In the genomic region with DNA sequence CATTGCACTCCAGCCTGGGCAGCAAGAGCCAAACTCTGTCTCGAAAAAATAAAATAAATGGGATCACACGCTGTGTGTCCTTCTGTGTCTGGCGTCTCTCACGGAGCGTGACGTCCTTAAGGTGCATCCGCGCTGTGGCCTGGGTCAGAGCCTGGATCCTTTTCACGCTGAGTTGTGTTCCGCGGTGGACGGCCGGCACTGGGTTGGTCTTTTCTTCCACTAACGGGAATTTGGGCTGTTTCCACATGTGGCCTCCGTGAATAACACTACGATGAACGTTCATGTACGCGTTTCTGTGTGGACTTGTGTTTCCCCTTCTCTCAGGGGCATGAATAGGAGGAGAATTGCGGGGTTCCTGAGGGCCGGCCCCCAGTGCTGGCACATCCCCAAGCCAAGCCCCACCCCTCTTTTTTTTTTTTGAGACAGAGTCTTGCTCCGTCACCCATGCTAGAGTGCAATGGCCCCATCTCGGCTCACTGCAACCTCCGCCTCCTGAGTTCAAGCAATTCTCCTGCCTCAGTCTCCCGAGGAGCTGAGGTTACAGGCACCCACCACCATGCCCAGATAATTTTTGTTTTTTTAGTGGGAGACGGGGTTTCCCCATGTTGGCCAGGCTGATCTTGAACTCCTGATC, we compare ENCODE assay signal across 1 cellular context.
TF ChIP-seq lines count a peak whose summit lies in the region.

No MANE protein-coding gene starts in this region.

TF ChIP-seq in K562, 482 proteins besides CTCF, POLR2A, EP300 and RAD21 (continued from another document and continues in another):
- TF ChIP-seq, protein P1, sequence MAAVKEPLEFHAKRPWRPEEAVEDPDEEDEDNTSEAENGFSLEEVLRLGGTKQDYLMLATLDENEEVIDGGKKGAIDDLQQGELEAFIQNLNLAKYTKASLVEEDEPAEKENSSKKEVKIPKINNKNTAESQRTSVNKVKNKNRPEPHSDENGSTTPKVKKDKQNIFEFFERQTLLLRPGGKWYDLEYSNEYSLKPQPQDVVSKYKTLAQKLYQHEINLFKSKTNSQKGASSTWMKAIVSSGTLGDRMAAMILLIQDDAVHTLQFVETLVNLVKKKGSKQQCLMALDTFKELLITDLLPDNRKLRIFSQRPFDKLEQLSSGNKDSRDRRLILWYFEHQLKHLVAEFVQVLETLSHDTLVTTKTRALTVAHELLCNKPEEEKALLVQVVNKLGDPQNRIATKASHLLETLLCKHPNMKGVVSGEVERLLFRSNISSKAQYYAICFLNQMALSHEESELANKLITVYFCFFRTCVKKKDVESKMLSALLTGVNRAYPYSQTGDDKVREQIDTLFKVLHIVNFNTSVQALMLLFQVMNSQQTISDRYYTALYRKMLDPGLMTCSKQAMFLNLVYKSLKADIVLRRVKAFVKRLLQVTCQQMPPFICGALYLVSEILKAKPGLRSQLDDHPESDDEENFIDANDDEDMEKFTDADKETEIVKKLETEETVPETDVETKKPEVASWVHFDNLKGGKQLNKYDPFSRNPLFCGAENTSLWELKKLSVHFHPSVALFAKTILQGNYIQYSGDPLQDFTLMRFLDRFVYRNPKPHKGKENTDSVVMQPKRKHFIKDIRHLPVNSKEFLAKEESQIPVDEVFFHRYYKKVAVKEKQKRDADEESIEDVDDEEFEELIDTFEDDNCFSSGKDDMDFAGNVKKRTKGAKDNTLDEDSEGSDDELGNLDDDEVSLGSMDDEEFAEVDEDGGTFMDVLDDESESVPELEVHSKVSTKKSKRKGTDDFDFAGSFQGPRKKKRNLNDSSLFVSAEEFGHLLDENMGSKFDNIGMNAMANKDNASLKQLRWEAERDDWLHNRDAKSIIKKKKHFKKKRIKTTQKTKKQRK (IDR thresholded peaks at IDR 0.05; ENCODE audit: borderline replicate concordance, low read depth, low read length), result no peak
- TF ChIP-seq ZNF24 (IDR thresholded peaks at IDR 0.05) (no peak), SIX5 (IDR thresholded peaks at IDR 0.05; ENCODE audit: borderline replicate concordance in 1 of 2, insufficient read depth in 1 of 2, low read depth in 1 of 2, low read length in 2 of 2) (no peak), ZNF778 (CRISPR knock-in tag; IDR thresholded peaks at IDR 0.05) (no peak), ZC3H4 (CRISPR knock-in tag; IDR thresholded peaks at IDR 0.05; ENCODE audit: borderline replicate concordance) (no peak), BACH1 (tag; IDR thresholded peaks at IDR 0.05) (peak; percentile 58; the same call in 1 of the 2 replicates), ZFX (CRISPR knock-in tag; IDR thresholded peaks at IDR 0.05) (peak; percentile 36; the same call in 1 of the 2 replicates), JUND (IDR thresholded peaks at IDR 0.05; ENCODE audit: borderline replicate concordance, low read depth, low read length) (no peak), JUND (tag; IDR thresholded peaks at IDR 0.05; ENCODE audit: borderline replicate concordance, low read depth, low read length) (no peak), SP2 (IDR thresholded peaks at IDR 0.05; ENCODE audit: extremely low read depth, low read depth, low read length, poor library complexity, severe bottlenecking) (no peak), ZNF589 (CRISPR knock-in tag; IDR thresholded peaks at IDR 0.05; ENCODE audit: low read depth) (no peak), NR2C2 (CRISPR knock-in tag; IDR thresholded peaks at IDR 0.05) (no peak), NR2C2 (tag; IDR thresholded peaks at IDR 0.05) (no peak), DNMT1 (IDR thresholded peaks at IDR 0.05) (no peak), ZNF644 (tag; IDR thresholded peaks at IDR 0.05; ENCODE audit: low read depth) (peak; percentile 23; the same call in 1 of the 2 replicates), BRF1 (IDR thresholded peaks at IDR 0.05; ENCODE audit: borderline replicate concordance, extremely low read depth, insufficient read length) (no peak), NR4A1 (CRISPR knock-in tag; IDR thresholded peaks at IDR 0.05) (no peak), NR4A1 (tag; IDR thresholded peaks at IDR 0.05) (peak; percentile 74; the same call in 1 of the 2 replicates), ZNF584 (CRISPR knock-in tag; IDR thresholded peaks at IDR 0.05; ENCODE audit: low read depth) (peak; percentile 22; the same call in 1 of the 2 replicates), L3MBTL2 (IDR thresholded peaks at IDR 0.05) (peak; percentile 39; the same call in 1 of the 2 replicates), ERF (CRISPR knock-in tag; IDR thresholded peaks at IDR 0.05) (0 out of 2 replicates have a peak, but pooled peaks have one; percentile 62), TAF1 (IDR thresholded peaks at IDR 0.05; ENCODE audit: control insufficient read depth, extremely low read depth, insufficient read depth, low read length, severe bottlenecking) (peak; percentile 21), ZNF717 (CRISPR knock-in tag; IDR thresholded peaks at IDR 0.05) (no peak), MEF2D (tag; conservative IDR thresholded peaks at IDR 0.05; ENCODE audit: low read depth) (0 out of 2 replicates have a peak, but pooled peaks have one; percentile 44), NFIC (IDR thresholded peaks at IDR 0.05) (peak; percentile 67), TEAD2 (tag; IDR thresholded peaks at IDR 0.05) (peak; percentile 10; the same call in 1 of the 2 replicates), BRD9 (IDR thresholded peaks at IDR 0.05; ENCODE audit: low read depth, partially characterized antibody) (peak; percentile 77)
- TF ChIP-seq, protein P2, sequence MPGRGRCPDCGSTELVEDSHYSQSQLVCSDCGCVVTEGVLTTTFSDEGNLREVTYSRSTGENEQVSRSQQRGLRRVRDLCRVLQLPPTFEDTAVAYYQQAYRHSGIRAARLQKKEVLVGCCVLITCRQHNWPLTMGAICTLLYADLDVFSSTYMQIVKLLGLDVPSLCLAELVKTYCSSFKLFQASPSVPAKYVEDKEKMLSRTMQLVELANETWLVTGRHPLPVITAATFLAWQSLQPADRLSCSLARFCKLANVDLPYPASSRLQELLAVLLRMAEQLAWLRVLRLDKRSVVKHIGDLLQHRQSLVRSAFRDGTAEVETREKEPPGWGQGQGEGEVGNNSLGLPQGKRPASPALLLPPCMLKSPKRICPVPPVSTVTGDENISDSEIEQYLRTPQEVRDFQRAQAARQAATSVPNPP (IDR thresholded peaks at IDR 0.05; ENCODE audit: borderline replicate concordance, insufficient read depth, insufficient read length), result no peak
- TF ChIP-seq, protein P3, sequence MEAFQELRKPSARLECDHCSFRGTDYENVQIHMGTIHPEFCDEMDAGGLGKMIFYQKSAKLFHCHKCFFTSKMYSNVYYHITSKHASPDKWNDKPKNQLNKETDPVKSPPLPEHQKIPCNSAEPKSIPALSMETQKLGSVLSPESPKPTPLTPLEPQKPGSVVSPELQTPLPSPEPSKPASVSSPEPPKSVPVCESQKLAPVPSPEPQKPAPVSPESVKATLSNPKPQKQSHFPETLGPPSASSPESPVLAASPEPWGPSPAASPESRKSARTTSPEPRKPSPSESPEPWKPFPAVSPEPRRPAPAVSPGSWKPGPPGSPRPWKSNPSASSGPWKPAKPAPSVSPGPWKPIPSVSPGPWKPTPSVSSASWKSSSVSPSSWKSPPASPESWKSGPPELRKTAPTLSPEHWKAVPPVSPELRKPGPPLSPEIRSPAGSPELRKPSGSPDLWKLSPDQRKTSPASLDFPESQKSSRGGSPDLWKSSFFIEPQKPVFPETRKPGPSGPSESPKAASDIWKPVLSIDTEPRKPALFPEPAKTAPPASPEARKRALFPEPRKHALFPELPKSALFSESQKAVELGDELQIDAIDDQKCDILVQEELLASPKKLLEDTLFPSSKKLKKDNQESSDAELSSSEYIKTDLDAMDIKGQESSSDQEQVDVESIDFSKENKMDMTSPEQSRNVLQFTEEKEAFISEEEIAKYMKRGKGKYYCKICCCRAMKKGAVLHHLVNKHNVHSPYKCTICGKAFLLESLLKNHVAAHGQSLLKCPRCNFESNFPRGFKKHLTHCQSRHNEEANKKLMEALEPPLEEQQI (IDR thresholded peaks at IDR 0.05), result no peak
- TF ChIP-seq, protein P4, sequence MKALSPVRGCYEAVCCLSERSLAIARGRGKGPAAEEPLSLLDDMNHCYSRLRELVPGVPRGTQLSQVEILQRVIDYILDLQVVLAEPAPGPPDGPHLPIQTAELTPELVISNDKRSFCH (CRISPR knock-in tag; IDR thresholded peaks at IDR 0.05), result no peak
- TF ChIP-seq, protein P4 (tag; IDR thresholded peaks at IDR 0.05), result 0 out of 2 replicates have a peak, but pooled peaks have one; percentile 37
- TF ChIP-seq, protein P5, sequence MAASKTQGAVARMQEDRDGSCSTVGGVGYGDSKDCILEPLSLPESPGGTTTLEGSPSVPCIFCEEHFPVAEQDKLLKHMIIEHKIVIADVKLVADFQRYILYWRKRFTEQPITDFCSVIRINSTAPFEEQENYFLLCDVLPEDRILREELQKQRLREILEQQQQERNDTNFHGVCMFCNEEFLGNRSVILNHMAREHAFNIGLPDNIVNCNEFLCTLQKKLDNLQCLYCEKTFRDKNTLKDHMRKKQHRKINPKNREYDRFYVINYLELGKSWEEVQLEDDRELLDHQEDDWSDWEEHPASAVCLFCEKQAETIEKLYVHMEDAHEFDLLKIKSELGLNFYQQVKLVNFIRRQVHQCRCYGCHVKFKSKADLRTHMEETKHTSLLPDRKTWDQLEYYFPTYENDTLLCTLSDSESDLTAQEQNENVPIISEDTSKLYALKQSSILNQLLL (CRISPR knock-in tag; IDR thresholded peaks at IDR 0.05; ENCODE audit: borderline replicate concordance), result no peak
- TF ChIP-seq, protein P6, sequence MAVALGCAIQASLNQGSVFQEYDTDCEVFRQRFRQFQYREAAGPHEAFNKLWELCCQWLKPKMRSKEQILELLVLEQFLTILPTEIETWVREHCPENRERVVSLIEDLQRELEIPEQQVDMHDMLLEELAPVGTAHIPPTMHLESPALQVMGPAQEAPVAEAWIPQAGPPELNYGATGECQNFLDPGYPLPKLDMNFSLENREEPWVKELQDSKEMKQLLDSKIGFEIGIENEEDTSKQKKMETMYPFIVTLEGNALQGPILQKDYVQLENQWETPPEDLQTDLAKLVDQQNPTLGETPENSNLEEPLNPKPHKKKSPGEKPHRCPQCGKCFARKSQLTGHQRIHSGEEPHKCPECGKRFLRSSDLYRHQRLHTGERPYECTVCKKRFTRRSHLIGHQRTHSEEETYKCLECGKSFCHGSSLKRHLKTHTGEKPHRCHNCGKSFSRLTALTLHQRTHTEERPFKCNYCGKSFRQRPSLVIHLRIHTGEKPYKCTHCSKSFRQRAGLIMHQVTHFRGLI (CRISPR knock-in tag; IDR thresholded peaks at IDR 0.05), result no peak
- TF ChIP-seq, protein P7, sequence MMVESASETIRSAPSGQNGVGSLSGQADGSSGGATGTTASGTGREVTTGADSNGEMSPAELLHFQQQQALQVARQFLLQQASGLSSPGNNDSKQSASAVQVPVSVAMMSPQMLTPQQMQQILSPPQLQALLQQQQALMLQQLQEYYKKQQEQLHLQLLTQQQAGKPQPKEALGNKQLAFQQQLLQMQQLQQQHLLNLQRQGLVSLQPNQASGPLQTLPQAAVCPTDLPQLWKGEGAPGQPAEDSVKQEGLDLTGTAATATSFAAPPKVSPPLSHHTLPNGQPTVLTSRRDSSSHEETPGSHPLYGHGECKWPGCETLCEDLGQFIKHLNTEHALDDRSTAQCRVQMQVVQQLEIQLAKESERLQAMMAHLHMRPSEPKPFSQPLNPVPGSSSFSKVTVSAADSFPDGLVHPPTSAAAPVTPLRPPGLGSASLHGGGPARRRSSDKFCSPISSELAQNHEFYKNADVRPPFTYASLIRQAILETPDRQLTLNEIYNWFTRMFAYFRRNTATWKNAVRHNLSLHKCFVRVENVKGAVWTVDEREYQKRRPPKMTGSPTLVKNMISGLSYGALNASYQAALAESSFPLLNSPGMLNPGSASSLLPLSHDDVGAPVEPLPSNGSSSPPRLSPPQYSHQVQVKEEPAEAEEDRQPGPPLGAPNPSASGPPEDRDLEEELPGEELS (CRISPR knock-in tag; IDR thresholded peaks at IDR 0.05; ENCODE audit: borderline replicate concordance), result no peak
- TF ChIP-seq, protein P8, sequence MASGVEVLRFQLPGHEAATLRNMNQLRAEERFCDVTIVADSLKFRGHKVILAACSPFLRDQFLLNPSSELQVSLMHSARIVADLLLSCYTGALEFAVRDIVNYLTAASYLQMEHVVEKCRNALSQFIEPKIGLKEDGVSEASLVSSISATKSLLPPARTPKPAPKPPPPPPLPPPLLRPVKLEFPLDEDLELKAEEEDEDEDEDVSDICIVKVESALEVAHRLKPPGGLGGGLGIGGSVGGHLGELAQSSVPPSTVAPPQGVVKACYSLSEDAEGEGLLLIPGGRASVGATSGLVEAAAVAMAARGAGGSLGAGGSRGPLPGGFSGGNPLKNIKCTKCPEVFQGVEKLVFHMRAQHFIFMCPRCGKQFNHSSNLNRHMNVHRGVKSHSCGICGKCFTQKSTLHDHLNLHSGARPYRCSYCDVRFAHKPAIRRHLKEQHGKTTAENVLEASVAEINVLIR (CRISPR knock-in tag; IDR thresholded peaks at IDR 0.05), result no peak
- TF ChIP-seq, protein P9, sequence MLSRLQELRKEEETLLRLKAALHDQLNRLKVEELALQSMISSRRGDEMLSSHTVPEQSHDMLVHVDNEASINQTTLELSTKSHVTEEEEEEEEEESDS (CRISPR knock-in tag; IDR thresholded peaks at IDR 0.05), result no peak
- TF ChIP-seq, protein P10, sequence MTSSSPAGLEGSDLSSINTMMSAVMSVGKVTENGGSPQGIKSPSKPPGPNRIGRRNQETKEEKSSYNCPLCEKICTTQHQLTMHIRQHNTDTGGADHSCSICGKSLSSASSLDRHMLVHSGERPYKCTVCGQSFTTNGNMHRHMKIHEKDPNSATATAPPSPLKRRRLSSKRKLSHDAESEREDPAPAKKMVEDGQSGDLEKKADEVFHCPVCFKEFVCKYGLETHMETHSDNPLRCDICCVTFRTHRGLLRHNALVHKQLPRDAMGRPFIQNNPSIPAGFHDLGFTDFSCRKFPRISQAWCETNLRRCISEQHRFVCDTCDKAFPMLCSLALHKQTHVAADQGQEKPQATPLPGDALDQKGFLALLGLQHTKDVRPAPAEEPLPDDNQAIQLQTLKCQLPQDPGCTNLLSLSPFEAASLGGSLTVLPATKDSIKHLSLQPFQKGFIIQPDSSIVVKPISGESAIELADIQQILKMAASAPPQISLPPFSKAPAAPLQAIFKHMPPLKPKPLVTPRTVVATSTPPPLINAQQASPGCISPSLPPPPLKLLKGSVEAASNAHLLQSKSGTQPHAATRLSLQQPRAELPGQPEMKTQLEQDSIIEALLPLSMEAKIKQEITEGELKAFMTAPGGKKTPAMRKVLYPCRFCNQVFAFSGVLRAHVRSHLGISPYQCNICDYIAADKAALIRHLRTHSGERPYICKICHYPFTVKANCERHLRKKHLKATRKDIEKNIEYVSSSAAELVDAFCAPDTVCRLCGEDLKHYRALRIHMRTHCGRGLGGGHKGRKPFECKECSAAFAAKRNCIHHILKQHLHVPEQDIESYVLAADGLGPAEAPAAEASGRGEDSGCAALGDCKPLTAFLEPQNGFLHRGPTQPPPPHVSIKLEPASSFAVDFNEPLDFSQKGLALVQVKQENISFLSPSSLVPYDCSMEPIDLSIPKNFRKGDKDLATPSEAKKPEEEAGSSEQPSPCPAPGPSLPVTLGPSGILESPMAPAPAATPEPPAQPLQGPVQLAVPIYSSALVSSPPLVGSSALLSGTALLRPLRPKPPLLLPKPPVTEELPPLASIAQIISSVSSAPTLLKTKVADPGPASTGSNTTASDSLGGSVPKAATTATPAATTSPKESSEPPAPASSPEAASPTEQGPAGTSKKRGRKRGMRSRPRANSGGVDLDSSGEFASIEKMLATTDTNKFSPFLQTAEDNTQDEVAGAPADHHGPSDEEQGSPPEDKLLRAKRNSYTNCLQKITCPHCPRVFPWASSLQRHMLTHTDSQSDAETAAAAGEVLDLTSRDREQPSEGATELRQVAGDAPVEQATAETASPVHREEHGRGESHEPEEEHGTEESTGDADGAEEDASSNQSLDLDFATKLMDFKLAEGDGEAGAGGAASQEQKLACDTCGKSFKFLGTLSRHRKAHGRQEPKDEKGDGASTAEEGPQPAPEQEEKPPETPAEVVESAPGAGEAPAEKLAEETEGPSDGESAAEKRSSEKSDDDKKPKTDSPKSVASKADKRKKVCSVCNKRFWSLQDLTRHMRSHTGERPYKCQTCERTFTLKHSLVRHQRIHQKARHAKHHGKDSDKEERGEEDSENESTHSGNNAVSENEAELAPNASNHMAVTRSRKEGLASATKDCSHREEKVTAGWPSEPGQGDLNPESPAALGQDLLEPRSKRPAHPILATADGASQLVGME (CRISPR knock-in tag; IDR thresholded peaks at IDR 0.05), result no peak
